ENCODE assay signal across 25 cellular contexts in genomic region chr5:118561235-118561634, GRCh38.
"Had no signal": no experiment of that assay in that cellular context is flagged by ENCODE, and none has a peak within 500 bp of the region (broad histone marks: within the 10 kb centered on the region; RNA-seq: fewer than 3 reads in every experiment).

No MANE protein-coding gene starts in this region.

- H3K4me3 ChIP-seq: ascending aorta, breast epithelium, cardiac muscle cell, coronary artery, dorsolateral prefrontal cortex had no signal

- H3K27ac ChIP-seq: ascending aorta, breast epithelium, cardiac muscle cell, coronary artery, dorsolateral prefrontal cortex, WERI-Rb-1 had no signal

- DNase-seq: activated B cell treated with CpG ODN at 0.5 μM for 24 hours; activated CD4-positive, alpha-beta memory T cell treated with anti-CD3 and anti-CD28 coated beads, Interleukin-2, amount 10 ng/mL, durations not matched to agents 7 days and 5 days; activated CD4-positive, alpha-beta T cell treated with anti-CD3 and anti-CD28 coated beads, Interleukin-2, amount 10 ng/mL, durations not matched to agents 7 days and 5 days; activated CD4-positive, alpha-beta T cell treated with anti-CD3 and anti-CD28 coated beads, Interleukin-2, amount 50 U/mL, for 4 hours; activated CD8-positive, alpha-beta memory T cell treated with anti-CD3 and anti-CD28 coated beads, Interleukin-2, amount 50 U/mL, for 48 hours; activated gamma-delta T cell; activated naive CD4-positive, alpha-beta T cell; activated naive CD4-positive, alpha-beta T cell treated with anti-CD3 and anti-CD28 coated beads, Interleukin-2, amount 10 ng/mL, durations not matched to agents 7 days and 5 days; activated naive CD8-positive, alpha-beta T cell treated with anti-CD3 and anti-CD28 coated beads, Interleukin-2, amount 10 ng/mL, durations not matched to agents 7 days and 5 days; activated T-cell treated with anti-CD3 and anti-CD28 coated beads for 4 hours; activated T-cell treated with anti-CD3 and anti-CD28 coated beads, Interleukin-2, amount 50 U/mL, for 24 hours; activated T-cell treated with anti-CD3 and anti-CD28 coated beads, Interleukin-2, amount 50 U/mL, for 72 hours; dorsolateral prefrontal cortex; effector memory CD4-positive, alpha-beta T cell; endodermal cell; foreskin fibroblast; T-helper 2 cell; WERI-Rb-1 had no signal

- ATAC-seq: activated CD4-positive, CD25-positive, alpha-beta regulatory T cell treated with anti-CD3 and anti-CD28 coated beads, Interleukin-2, amount 50 U/mL, for 24 hours; activated naive CD4-positive, alpha-beta T cell treated with anti-CD3 and anti-CD28 coated beads, Interleukin-2, amount 50 U/mL, for 72 hours; activated T-cell treated with anti-CD3 and anti-CD28 coated beads, Interleukin-2, amount 50 U/mL, for 72 hours; esophagus mucosa had no signal

- H3K36me3 ChIP-seq: ascending aorta, breast epithelium, cardiac muscle cell, WERI-Rb-1 had no signal

- H3K9me3 ChIP-seq: ascending aorta, breast epithelium had no signal

- H3K4me1 ChIP-seq: ascending aorta, breast epithelium had no signal

- H3K27me3 ChIP-seq: ascending aorta, breast epithelium, cardiac muscle cell, dorsolateral prefrontal cortex had no signal
